ENCODE assay signal across 30 cellular contexts in the genomic region with DNA sequence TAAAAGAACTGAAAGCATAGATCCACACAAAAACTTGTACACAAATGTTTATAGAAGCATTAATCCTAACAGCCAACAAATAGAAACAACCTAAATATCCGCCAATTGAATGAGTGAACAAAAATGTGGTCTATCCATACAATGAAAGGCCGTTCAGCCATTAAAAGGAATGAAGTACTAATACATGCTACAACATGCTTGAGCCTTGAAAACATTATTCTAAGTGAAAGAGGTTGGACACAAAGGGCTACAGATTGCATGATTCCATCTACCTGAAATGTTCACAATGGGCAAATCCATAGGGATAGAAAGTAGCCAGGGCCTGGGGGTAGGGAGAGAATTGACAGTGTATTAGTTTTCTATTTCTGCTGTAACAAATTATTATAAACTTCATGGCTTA.
"Had no signal": no experiment of that assay in that cellular context is flagged by ENCODE, and none has a peak within 500 bp of the region (broad histone marks: within the 10 kb centered on the region; RNA-seq: fewer than 3 reads in every experiment).

No MANE protein-coding gene starts in this region.

- DNase-seq: natural killer cell; occipital lobe; ovary; posterior cingulate gyrus; psoas muscle; right cardiac atrium; right lobe of liver; sigmoid colon; small intestine; stimulated activated CD4-positive, alpha-beta T cell treated with anti-CD3 and anti-CD28 coated beads, Interleukin-15, amount 100 ng/mL, for 24 hours; stimulated activated CD4-positive, alpha-beta T cell treated with anti-CD3 and anti-CD28 coated beads, Interleukin-2, amount 100 ng/mL, for 24 hours; stimulated activated CD4-positive, alpha-beta T cell treated with anti-CD3 and anti-CD28 coated beads, Interleukin-2, amount 100 ng/mL, for 48 hours; stimulated activated CD4-positive, alpha-beta T cell treated with anti-CD3 and anti-CD28 coated beads, Interleukin-4, amount 100 ng/mL, for 4 hours; stimulated activated CD8-positive, alpha-beta memory T cell treated with anti-CD3 and anti-CD28 coated beads, Interleukin-4, amount 100 ng/mL, for 48 hours; stimulated activated naive CD4-positive, alpha-beta T cell; stimulated activated naive CD8-positive, alpha-beta T cell treated with anti-CD3 and anti-CD28 coated beads, Interleukin-15, amount 100 ng/mL, for 72 hours; stimulated activated naive CD8-positive, alpha-beta T cell treated with anti-CD3 and anti-CD28 coated beads, Interleukin-15, Interleukin-2, amounts not matched to agents 100 U/mL and 50 U/mL, for 24 hours; substantia nigra; testis; tibial artery; transverse colon; upper lobe of right lung; uterus had no signal

- ATAC-seq: natural killer cell; psoas muscle; right cardiac atrium; right lobe of liver; stimulated activated memory B cell treated with anti-CD40 and anti-IgM and Interleukin-4, amounts not matched to agents 10 μg/mL and 1 μg/mL and 100 μg/mL, for 72 hours; stimulated activated naive CD8-positive, alpha-beta T cell treated with anti-CD3 and anti-CD28 coated beads, Interleukin-15, amount 100 ng/mL, for 72 hours; stimulated activated naive CD8-positive, alpha-beta T cell treated with anti-CD3 and anti-CD28 coated beads, Interleukin-15, Interleukin-2, amounts not matched to agents 100 U/mL and 50 U/mL, for 24 hours; upper lobe of right lung had no signal

- H3K27ac ChIP-seq: neural progenitor cell, ovary, parathyroid adenoma, psoas muscle, right lobe of liver, sigmoid colon, suprapubic skin, testis, tibial artery, transverse colon, upper lobe of right lung, uterus had no signal

- H3K9me3 Mint-ChIP-seq: neural progenitor cell; stimulated activated memory B cell treated with anti-CD40 and anti-IgM and Interleukin-4, amounts not matched to agents 10 μg/mL and 1 μg/mL and 100 μg/mL, for 72 hours; stimulated activated naive CD8-positive, alpha-beta T cell treated with anti-CD3 and anti-CD28 coated beads, Interleukin-15, amount 100 ng/mL, for 72 hours; type B pancreatic cell had no signal

- H3K27ac Mint-ChIP-seq: natural killer cell; nephron; neural progenitor cell; progenitor cell of endocrine pancreas; stimulated activated memory B cell treated with anti-CD40 and anti-IgM and Interleukin-4, amounts not matched to agents 10 μg/mL and 1 μg/mL and 100 μg/mL, for 72 hours; stimulated activated naive CD8-positive, alpha-beta T cell treated with anti-CD3 and anti-CD28 coated beads, Interleukin-15, amount 100 ng/mL, for 72 hours; type B pancreatic cell had no signal

- H3K4me3 ChIP-seq: neural progenitor cell, ovary, psoas muscle, right lobe of liver, sigmoid colon, suprapubic skin, testis, tibial artery, transverse colon, upper lobe of right lung, uterus had no signal

- H2AFZ ChIP-seq: neural progenitor cell, parathyroid adenoma had no signal

- H3K27me3 ChIP-seq: neural progenitor cell, ovary, right lobe of liver, sigmoid colon, suprapubic skin, testis, tibial artery, transverse colon, upper lobe of right lung, uterus had no signal

- H3K9ac ChIP-seq: neural progenitor cell, parathyroid adenoma had no signal

- H3K79me2 ChIP-seq: parathyroid adenoma had no signal

- H3K27me3 Mint-ChIP-seq: progenitor cell of endocrine pancreas; stimulated activated memory B cell treated with anti-CD40 and anti-IgM and Interleukin-4, amounts not matched to agents 10 μg/mL and 1 μg/mL and 100 μg/mL, for 72 hours; stimulated activated naive CD8-positive, alpha-beta T cell treated with anti-CD3 and anti-CD28 coated beads, Interleukin-15, amount 100 ng/mL, for 72 hours; type B pancreatic cell had no signal

- H3K36me3 ChIP-seq: neural progenitor cell, ovary, right lobe of liver, sigmoid colon, suprapubic skin, tibial artery, transverse colon, upper lobe of right lung, uterus had no signal

- H3K4me1 ChIP-seq: neural progenitor cell, parathyroid adenoma, psoas muscle, right lobe of liver, sigmoid colon, suprapubic skin, testis, tibial artery, transverse colon, upper lobe of right lung, uterus had no signal

- H3K4me2 ChIP-seq: neural progenitor cell had no signal

- H3K4me3 Mint-ChIP-seq: natural killer cell; nephron; neural progenitor cell; stimulated activated memory B cell treated with anti-CD40 and anti-IgM and Interleukin-4, amounts not matched to agents 10 μg/mL and 1 μg/mL and 100 μg/mL, for 72 hours; stimulated activated naive CD8-positive, alpha-beta T cell treated with anti-CD3 and anti-CD28 coated beads, Interleukin-15, amount 100 ng/mL, for 72 hours; type B pancreatic cell had no signal

- FAIRE-seq: small intestine had no signal

- H3K9me3 ChIP-seq: ovary, psoas muscle, right lobe of liver, suprapubic skin, testis, tibial artery, transverse colon, upper lobe of right lung, uterus had no signal

- H3K36me3 Mint-ChIP-seq: neural progenitor cell; stimulated activated memory B cell treated with anti-CD40 and anti-IgM and Interleukin-4, amounts not matched to agents 10 μg/mL and 1 μg/mL and 100 μg/mL, for 72 hours; type B pancreatic cell had no signal

- H3K4me1 Mint-ChIP-seq: natural killer cell; nephron; stimulated activated memory B cell treated with anti-CD40 and anti-IgM and Interleukin-4, amounts not matched to agents 10 μg/mL and 1 μg/mL and 100 μg/mL, for 72 hours had no signal
